Comparison of ENCODE assay signal across 1 cellular context in the genomic region with DNA sequence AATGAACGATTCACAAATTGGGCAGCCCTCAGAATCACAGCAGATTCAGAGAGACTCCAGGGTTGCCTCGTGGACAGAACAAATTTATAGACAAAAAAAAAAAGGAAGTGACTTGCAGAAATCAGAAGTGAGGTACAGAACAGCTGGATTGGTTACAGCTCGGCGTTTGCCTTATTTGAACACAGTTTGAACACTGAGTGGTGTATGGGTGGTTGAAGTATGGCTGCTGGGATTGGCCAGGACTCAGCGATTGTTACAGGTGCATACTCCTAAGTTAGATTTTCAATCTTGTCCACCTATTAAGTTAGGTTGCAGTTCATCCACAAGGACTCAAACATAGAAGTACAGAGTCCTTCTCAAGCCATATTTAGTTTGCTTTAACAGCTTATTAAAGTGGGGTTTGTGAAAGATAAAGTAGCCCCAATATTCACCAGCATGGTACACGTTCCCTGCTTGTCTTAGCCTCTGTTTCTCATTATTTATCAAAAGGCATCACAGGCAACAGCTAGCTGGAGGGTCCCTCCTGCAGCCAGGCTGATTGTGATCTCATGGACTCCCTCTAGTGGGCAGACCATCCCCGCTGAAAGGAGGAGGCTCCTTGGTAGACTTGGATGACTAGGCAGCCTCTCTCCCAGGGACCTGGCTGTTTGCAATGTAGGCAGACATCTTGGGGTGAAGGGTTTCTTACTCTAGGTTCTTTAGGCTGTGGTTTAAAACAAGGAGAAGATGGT.
TF ChIP-seq lines count a peak whose summit lies in the region.

No MANE protein-coding gene starts in this region.

TF ChIP-seq in HepG2, 621 proteins besides CTCF, POLR2A, EP300 and RAD21 (continued from another document and continues in another):
- TF ChIP-seq ZBTB39 (CRISPR knock-in tag; IDR thresholded peaks at IDR 0.05) (no peak), ZC3H13 (CRISPR knock-in tag; IDR thresholded peaks at IDR 0.05) (no peak), TCF7L2 (IDR thresholded peaks at IDR 0.05; ENCODE audit: low read depth, low read length) (no peak), CEBPB (IDR thresholded peaks at IDR 0.05; ENCODE audit: borderline replicate concordance, low read depth, low read length) (no peak), ZNF773 (CRISPR knock-in tag; IDR thresholded peaks at IDR 0.05; ENCODE audit: borderline replicate concordance) (no peak), TCF12 (IDR thresholded peaks at IDR 0.05) (no peak), TCF12 (CRISPR knock-in tag; IDR thresholded peaks at IDR 0.05) (no peak), SP4 (CRISPR knock-in tag; IDR thresholded peaks at IDR 0.05) (no peak), NR2C2 (CRISPR knock-in tag; IDR thresholded peaks at IDR 0.05; ENCODE audit: borderline replicate concordance) (no peak), ZNF432 (CRISPR knock-in tag; IDR thresholded peaks at IDR 0.05; ENCODE audit: borderline replicate concordance) (no peak), JUN (CRISPR knock-in tag; IDR thresholded peaks at IDR 0.05) (no peak), ZSCAN21 (CRISPR knock-in tag; IDR thresholded peaks at IDR 0.05; ENCODE audit: borderline replicate concordance) (no peak), SOX13 (IDR thresholded peaks at IDR 0.05) (no peak), SOX13 (CRISPR knock-in tag; conservative IDR thresholded peaks at IDR 0.05 in 1 of 2, IDR thresholded peaks at IDR 0.05 in 1 of 2) (no peak), ZNF7 (CRISPR knock-in tag; IDR thresholded peaks at IDR 0.05) (no peak), ZNF652 (CRISPR knock-in tag; IDR thresholded peaks at IDR 0.05; ENCODE audit: borderline replicate concordance, low read depth) (no peak), REXO4 (CRISPR knock-in tag; IDR thresholded peaks at IDR 0.05; ENCODE audit: borderline replicate concordance) (no peak), ZNF234 (CRISPR knock-in tag; conservative IDR thresholded peaks at IDR 0.05) (no peak), SRSF9 (IDR thresholded peaks at IDR 0.05; ENCODE audit: borderline replicate concordance, insufficient read depth, low read depth, low read length, poor library complexity, severe bottlenecking) (no peak), ZNF644 (CRISPR knock-in tag; IDR thresholded peaks at IDR 0.05; ENCODE audit: low read depth) (0 out of 2 replicates have a peak, but pooled peaks have one; percentile 31), TBX2 (CRISPR knock-in tag; IDR thresholded peaks at IDR 0.05; ENCODE audit: borderline replicate concordance) (no peak), CSRNP1 (CRISPR knock-in tag; IDR thresholded peaks at IDR 0.05) (no peak), ZNF44 (CRISPR knock-in tag; IDR thresholded peaks at IDR 0.05) (no peak), IRF2 (CRISPR knock-in tag; IDR thresholded peaks at IDR 0.05) (0 out of 2 replicates have a peak, but pooled peaks have one; percentile 43), ZNF678 (CRISPR knock-in tag; IDR thresholded peaks at IDR 0.05) (no peak), PBX2 (CRISPR knock-in tag; IDR thresholded peaks at IDR 0.05) (no peak), KDM2A (CRISPR knock-in tag; IDR thresholded peaks at IDR 0.05; ENCODE audit: borderline replicate concordance, low read depth) (peak; percentile 66), ZNF879 (CRISPR knock-in tag; IDR thresholded peaks at IDR 0.05) (no peak), HMGXB3 (CRISPR knock-in tag; IDR thresholded peaks at IDR 0.05; ENCODE audit: borderline replicate concordance) (peak; percentile 96), NCOA2 (CRISPR knock-in tag; IDR thresholded peaks at IDR 0.05) (no peak), ATF7-NPFF (CRISPR knock-in tag; IDR thresholded peaks at IDR 0.05; ENCODE audit: low read depth) (no peak), ZNF790 (CRISPR knock-in tag; IDR thresholded peaks at IDR 0.05; ENCODE audit: borderline replicate concordance) (no peak), POGZ (CRISPR knock-in tag; IDR thresholded peaks at IDR 0.05) (no peak; the same call in 1 of the 2 replicates)
- TF ChIP-seq, protein P1, sequence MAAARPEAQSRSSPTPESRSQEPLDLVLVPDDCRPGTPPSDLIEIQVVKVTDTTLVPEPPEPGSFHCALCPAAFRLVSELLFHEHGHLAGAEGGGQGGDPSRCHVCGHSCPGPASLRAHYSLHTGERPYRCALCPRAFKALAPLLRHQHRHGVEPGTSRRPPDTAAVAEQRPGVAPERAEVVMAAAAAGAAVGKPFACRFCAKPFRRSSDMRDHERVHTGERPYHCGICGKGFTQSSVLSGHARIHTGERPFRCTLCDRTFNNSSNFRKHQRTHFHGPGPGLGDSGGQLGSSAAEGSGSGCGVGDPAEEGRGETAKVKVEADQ (CRISPR knock-in tag; IDR thresholded peaks at IDR 0.05; ENCODE audit: borderline replicate concordance), result no peak
- TF ChIP-seq, protein P2, sequence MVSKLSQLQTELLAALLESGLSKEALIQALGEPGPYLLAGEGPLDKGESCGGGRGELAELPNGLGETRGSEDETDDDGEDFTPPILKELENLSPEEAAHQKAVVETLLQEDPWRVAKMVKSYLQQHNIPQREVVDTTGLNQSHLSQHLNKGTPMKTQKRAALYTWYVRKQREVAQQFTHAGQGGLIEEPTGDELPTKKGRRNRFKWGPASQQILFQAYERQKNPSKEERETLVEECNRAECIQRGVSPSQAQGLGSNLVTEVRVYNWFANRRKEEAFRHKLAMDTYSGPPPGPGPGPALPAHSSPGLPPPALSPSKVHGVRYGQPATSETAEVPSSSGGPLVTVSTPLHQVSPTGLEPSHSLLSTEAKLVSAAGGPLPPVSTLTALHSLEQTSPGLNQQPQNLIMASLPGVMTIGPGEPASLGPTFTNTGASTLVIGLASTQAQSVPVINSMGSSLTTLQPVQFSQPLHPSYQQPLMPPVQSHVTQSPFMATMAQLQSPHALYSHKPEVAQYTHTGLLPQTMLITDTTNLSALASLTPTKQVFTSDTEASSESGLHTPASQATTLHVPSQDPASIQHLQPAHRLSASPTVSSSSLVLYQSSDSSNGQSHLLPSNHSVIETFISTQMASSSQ (IDR thresholded peaks at IDR 0.05; ENCODE audit: low read depth), result no peak
- TF ChIP-seq, protein P2 (CRISPR knock-in tag; IDR thresholded peaks at IDR 0.05; ENCODE audit: borderline replicate concordance), result no peak
- TF ChIP-seq, protein P3, sequence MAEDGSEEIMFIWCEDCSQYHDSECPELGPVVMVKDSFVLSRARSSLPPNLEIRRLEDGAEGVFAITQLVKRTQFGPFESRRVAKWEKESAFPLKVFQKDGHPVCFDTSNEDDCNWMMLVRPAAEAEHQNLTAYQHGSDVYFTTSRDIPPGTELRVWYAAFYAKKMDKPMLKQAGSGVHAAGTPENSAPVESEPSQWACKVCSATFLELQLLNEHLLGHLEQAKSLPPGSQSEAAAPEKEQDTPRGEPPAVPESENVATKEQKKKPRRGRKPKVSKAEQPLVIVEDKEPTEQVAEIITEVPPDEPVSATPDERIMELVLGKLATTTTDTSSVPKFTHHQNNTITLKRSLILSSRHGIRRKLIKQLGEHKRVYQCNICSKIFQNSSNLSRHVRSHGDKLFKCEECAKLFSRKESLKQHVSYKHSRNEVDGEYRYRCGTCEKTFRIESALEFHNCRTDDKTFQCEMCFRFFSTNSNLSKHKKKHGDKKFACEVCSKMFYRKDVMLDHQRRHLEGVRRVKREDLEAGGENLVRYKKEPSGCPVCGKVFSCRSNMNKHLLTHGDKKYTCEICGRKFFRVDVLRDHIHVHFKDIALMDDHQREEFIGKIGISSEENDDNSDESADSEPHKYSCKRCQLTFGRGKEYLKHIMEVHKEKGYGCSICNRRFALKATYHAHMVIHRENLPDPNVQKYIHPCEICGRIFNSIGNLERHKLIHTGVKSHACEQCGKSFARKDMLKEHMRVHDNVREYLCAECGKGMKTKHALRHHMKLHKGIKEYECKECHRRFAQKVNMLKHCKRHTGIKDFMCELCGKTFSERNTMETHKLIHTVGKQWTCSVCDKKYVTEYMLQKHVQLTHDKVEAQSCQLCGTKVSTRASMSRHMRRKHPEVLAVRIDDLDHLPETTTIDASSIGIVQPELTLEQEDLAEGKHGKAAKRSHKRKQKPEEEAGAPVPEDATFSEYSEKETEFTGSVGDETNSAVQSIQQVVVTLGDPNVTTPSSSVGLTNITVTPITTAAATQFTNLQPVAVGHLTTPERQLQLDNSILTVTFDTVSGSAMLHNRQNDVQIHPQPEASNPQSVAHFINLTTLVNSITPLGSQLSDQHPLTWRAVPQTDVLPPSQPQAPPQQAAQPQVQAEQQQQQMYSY (CRISPR knock-in tag; IDR thresholded peaks at IDR 0.05), result no peak
